26 cellular contexts compared by ENCODE assay signal in genomic region chr3:117600666-117601065, GRCh38.
"Had no signal": no experiment of that assay in that cellular context is flagged by ENCODE, and none has a peak within 500 bp of the region (broad histone marks: within the 10 kb centered on the region; RNA-seq: fewer than 3 reads in every experiment).

No MANE protein-coding gene starts in this region.

- H3K27me3 ChIP-seq: body of pancreas, dorsolateral prefrontal cortex, gastrocnemius medialis, thyroid gland had no signal

- H3K27ac ChIP-seq: body of pancreas, dorsolateral prefrontal cortex, gastrocnemius medialis, heart left ventricle, left ventricle myocardium inferior, thyroid gland, VCaP had no signal

- H3K27me3 Mint-ChIP-seq: activated CD4-positive, alpha-beta memory T cell treated with anti-CD3 and anti-CD28 coated beads, Interleukin-2, amount 10 ng/mL, durations not matched to agents 7 days and 5 days; activated naive CD8-positive, alpha-beta T cell treated with anti-CD3 and anti-CD28 coated beads for 36 hours; activated T-helper 17 cell treated with anti-CD3 and anti-CD28 coated beads, Interleukin-2, amount 50 U/mL, for 72 hours had no signal

- H3K4me1 ChIP-seq: gastrocnemius medialis, heart left ventricle, left ventricle myocardium inferior, thyroid gland had no signal

- H3K4me1 Mint-ChIP-seq: activated CD4-positive, alpha-beta memory T cell treated with anti-CD3 and anti-CD28 coated beads, Interleukin-2, amount 10 ng/mL, durations not matched to agents 7 days and 5 days; activated naive CD8-positive, alpha-beta T cell treated with anti-CD3 and anti-CD28 coated beads for 36 hours; activated T-helper 17 cell treated with anti-CD3 and anti-CD28 coated beads, Interleukin-2, amount 50 U/mL, for 72 hours had no signal

- DNase-seq: activated CD4-positive, alpha-beta memory T cell treated with anti-CD3 and anti-CD28 coated beads, Interleukin-2, amount 10 ng/mL, durations not matched to agents 7 days and 5 days; activated naive CD4-positive, alpha-beta T cell; activated naive CD8-positive, alpha-beta T cell treated with anti-CD3 and anti-CD28 coated beads for 36 hours; activated T-cell treated with anti-CD3 and anti-CD28 coated beads, Interleukin-2, amount 50 U/mL, for 1 hour; amniotic stem cell; caudate nucleus; dorsolateral prefrontal cortex; erythroblast; gastrocnemius medialis; heart left ventricle; kidney glomerular epithelial cell; left ventricle myocardium inferior; mammary epithelial cell; midbrain; nephron progenitor cell; occipital lobe; retina; stimulated activated CD4-positive, alpha-beta T cell treated with anti-CD3 and anti-CD28 coated beads, Interleukin-12 subunit alpha, Interleukin-12 subunit beta, amount 100 ng/mL, for 4 hours; stimulated activated CD4-positive, alpha-beta T cell treated with anti-CD3 and anti-CD28 coated beads, Interleukin-1b, Interleukin-23, amount 100 ng/mL, for 48 hours; stimulated activated CD8-positive, alpha-beta memory T cell treated with anti-CD3 and anti-CD28 coated beads, Interleukin-4, amount 100 ng/mL, for 48 hours; stimulated activated naive CD4-positive, alpha-beta T cell treated with Interleukin-2 at 50 U/mL for 16 hours; thyroid gland had no signal

- H3K4me3 Mint-ChIP-seq: activated CD4-positive, alpha-beta memory T cell treated with anti-CD3 and anti-CD28 coated beads, Interleukin-2, amount 10 ng/mL, durations not matched to agents 7 days and 5 days; activated naive CD8-positive, alpha-beta T cell treated with anti-CD3 and anti-CD28 coated beads for 36 hours; activated T-helper 17 cell treated with anti-CD3 and anti-CD28 coated beads, Interleukin-2, amount 50 U/mL, for 72 hours; nephron progenitor cell; T-helper 1 cell treated with Interleukin-12 subunit alpha and Interleukin-12 subunit beta and Interleukin-4 antibody, amounts not matched to agents 30 μg/mL and 1 μg/mL, for 36 hours had no signal

- H3K27ac Mint-ChIP-seq: activated CD4-positive, alpha-beta memory T cell treated with anti-CD3 and anti-CD28 coated beads, Interleukin-2, amount 10 ng/mL, durations not matched to agents 7 days and 5 days; activated naive CD8-positive, alpha-beta T cell treated with anti-CD3 and anti-CD28 coated beads for 36 hours; activated T-helper 17 cell treated with anti-CD3 and anti-CD28 coated beads, Interleukin-2, amount 50 U/mL, for 72 hours; nephron progenitor cell; T-helper 1 cell treated with Interleukin-12 subunit alpha and Interleukin-12 subunit beta and Interleukin-4 antibody, amounts not matched to agents 30 μg/mL and 1 μg/mL, for 36 hours had no signal

- H3K4me3 ChIP-seq: body of pancreas, dorsolateral prefrontal cortex, gastrocnemius medialis, heart left ventricle, left ventricle myocardium inferior, thyroid gland had no signal

- H3K36me3 ChIP-seq: gastrocnemius medialis, heart left ventricle, left ventricle myocardium inferior, thyroid gland had no signal

- H3K9me3 Mint-ChIP-seq: activated naive CD8-positive, alpha-beta T cell treated with anti-CD3 and anti-CD28 coated beads for 36 hours; nephron progenitor cell; T-helper 1 cell treated with Interleukin-12 subunit alpha and Interleukin-12 subunit beta and Interleukin-4 antibody, amounts not matched to agents 30 μg/mL and 1 μg/mL, for 36 hours had no signal

- ATAC-seq: activated T-helper 17 cell treated with anti-CD3 and anti-CD28 coated beads, Interleukin-2, amount 50 U/mL, for 72 hours; gastrocnemius medialis; heart left ventricle had no signal

- H3K36me3 Mint-ChIP-seq: activated naive CD8-positive, alpha-beta T cell treated with anti-CD3 and anti-CD28 coated beads for 36 hours had no signal
